ENCODE assay signal across 25 cellular contexts in the genomic region with DNA sequence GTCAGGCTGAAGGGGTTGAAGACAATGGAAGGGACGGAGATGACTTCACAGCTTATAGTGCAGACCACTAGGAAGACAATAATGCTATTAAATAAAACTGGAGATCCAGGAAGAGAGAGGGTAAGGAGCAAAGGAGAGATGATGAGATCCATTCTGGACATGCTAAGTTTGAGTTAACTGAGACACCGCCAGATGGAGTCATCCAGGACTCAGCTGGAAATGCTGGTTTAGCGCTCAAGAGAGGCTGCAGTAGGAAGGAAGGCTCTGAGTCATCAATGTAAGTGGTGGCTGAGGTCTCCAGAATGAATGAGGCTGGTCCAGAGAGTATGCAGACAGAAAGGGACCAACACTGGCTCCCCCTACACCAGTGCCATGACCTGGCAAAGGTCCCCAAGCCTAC. TPM values are rescaled to one million over a fixed set of nuclear protein-coding genes. Genes with fewer than 3 reads are reported as not detected.
A peak's percentile ranks its signal among the peaks of the same experiment; 100 is the strongest.
DNase-seq lines count a peak whose midpoint lies in the region; ATAC-seq and TF ChIP-seq lines count a peak whose summit lies in the region.
"Had no signal": no experiment of that assay in that cellular context is flagged by ENCODE, and none has a peak within 500 bp of the region (broad histone marks: within the 10 kb centered on the region; RNA-seq: fewer than 3 reads in every experiment).

No MANE protein-coding gene starts in this region.

- peak; percentile 23 for DNase-seq in MCF 10A (ENCODE audit: unreplicated experiment)
- no peak for DNase-seq in mammary epithelial cell
- peak; percentile 73 for DNase-seq in M059J (ENCODE audit: low read depth)
- DNase-seq in brain microvascular endothelial cell: no peak
- DNase-seq in SJCRH30: no peak
- DNase-seq in occipital lobe (lab: John Stamatoyannopoulos, UW): no peak
- DNase-seq: 8988T; activated B cell treated with CpG ODN at 0.5 μM for 24 hours; activated CD4-positive, alpha-beta T cell treated with anti-CD3 and anti-CD28 coated beads, Interleukin-2, amount 50 U/mL, for 48 hours; activated CD8-positive, alpha-beta memory T cell treated with anti-CD3 and anti-CD28 coated beads, Interleukin-2, amount 50 U/mL, for 48 hours; activated effector memory CD4-positive, alpha-beta T cell treated with Interleukin-2 at 50 U/mL for 16 hours; activated naive CD8-positive, alpha-beta T cell treated with anti-CD3 and anti-CD28 coated beads, Interleukin-2, amount 50 U/mL, for 24 hours; GDM1; HCEC 1CT; NCI-H1436 treated with DMSO at 0.1 percent for 48 hours; NCI-H69; nucleus accumbens; stimulated activated CD4-positive, alpha-beta T cell treated with anti-CD3 and anti-CD28 coated beads, Interleukin-4, amount 100 ng/mL, for 1 hour; T-helper 9 cell; thyroid gland had no signal

- no peaks in the 10 kb centered on the region for H3K4me1 ChIP-seq in mammary epithelial cell (ENCODE audit: insufficient read depth, low read length)
- H3K4me1 ChIP-seq in SJCRH30: peaks cover 14% of the 10 kb centered on the region
- H3K4me1 ChIP-seq: thyroid gland had no signal

- no peak for ATAC-seq in HG03432 (IDR thresholded peaks at IDR 0.05; ENCODE audit: unreplicated experiment)
- ATAC-seq in HG02884 (IDR thresholded peaks at IDR 0.05; ENCODE audit: unreplicated experiment): no peak
- ATAC-seq: activated naive CD8-positive, alpha-beta T cell treated with anti-CD3 and anti-CD28 coated beads, Interleukin-2, amount 50 U/mL, for 24 hours had no signal

- intact Hi-C loops in MCF 10A (cut with micrococcal nuclease) (no loop called here), mammary epithelial cell (cut with micrococcal nuclease) (no loop called here)

- POLR2A ChIA-PET in MCF 10A (lab: Yijun Ruan, JAX): no interaction called here

- H3K4me3 Mint-ChIP-seq in MCF 10A (ENCODE audit: unreplicated experiment): no peak overlapping the region
- H3K4me3 Mint-ChIP-seq: activated B cell treated with CpG ODN at 0.5 μM for 24 hours; activated naive CD8-positive, alpha-beta T cell treated with anti-CD3 and anti-CD28 coated beads, Interleukin-2, amount 50 U/mL, for 24 hours; stimulated activated naive CD8-positive, alpha-beta T cell treated with anti-CD3 and anti-CD28 coated beads, Interleukin-15, Interleukin-2, amounts not matched to agents 100 ng/mL and 50 ng/mL, for 24 hours had no signal

- dilution Hi-C loops in mammary epithelial cell (cut with HindIII; ENCODE audit: low sequenced_read_pairs): no loop called here

- no peak overlapping the region for H3K9ac ChIP-seq in mammary epithelial cell (ENCODE audit: insufficient read depth, low read length)

- BruUV-seq in MCF 10A (replicated peaks; lab: Mats Ljungman, UMichigan): no TSS peak
- BruUV-seq in mammary epithelial cell (replicated peaks; lab: Mats Ljungman, UMichigan): no TSS peak

- H4K20me1 ChIP-seq in mammary epithelial cell (ENCODE audit: insufficient read depth, low read length): no peaks in the 10 kb centered on the region

- no peak overlapping the region for H3K27ac Mint-ChIP-seq in MCF 10A (ENCODE audit: low read depth, unreplicated experiment)
- H3K27ac Mint-ChIP-seq: activated B cell treated with CpG ODN at 0.5 μM for 24 hours; activated naive CD8-positive, alpha-beta T cell treated with anti-CD3 and anti-CD28 coated beads, Interleukin-2, amount 50 U/mL, for 24 hours; stimulated activated naive CD8-positive, alpha-beta T cell treated with anti-CD3 and anti-CD28 coated beads, Interleukin-15, Interleukin-2, amounts not matched to agents 100 ng/mL and 50 ng/mL, for 24 hours had no signal

- no peaks in the 10 kb centered on the region for H3K4me1 Mint-ChIP-seq in MCF 10A (ENCODE audit: insufficient read depth, unreplicated experiment)
- H3K4me1 Mint-ChIP-seq: activated B cell treated with CpG ODN at 0.5 μM for 24 hours; activated naive CD8-positive, alpha-beta T cell treated with anti-CD3 and anti-CD28 coated beads, Interleukin-2, amount 50 U/mL, for 24 hours had no signal

- H3K36me3 Mint-ChIP-seq in MCF 10A (ENCODE audit: insufficient read depth, unreplicated experiment): no peaks in the 10 kb centered on the region

- no peaks in the 10 kb centered on the region for H3K9me3 Mint-ChIP-seq in MCF 10A (ENCODE audit: unreplicated experiment)
- H3K9me3 Mint-ChIP-seq: activated B cell treated with CpG ODN at 0.5 μM for 24 hours; activated naive CD8-positive, alpha-beta T cell treated with anti-CD3 and anti-CD28 coated beads, Interleukin-2, amount 50 U/mL, for 24 hours; stimulated activated naive CD8-positive, alpha-beta T cell treated with anti-CD3 and anti-CD28 coated beads, Interleukin-15, Interleukin-2, amounts not matched to agents 100 ng/mL and 50 ng/mL, for 24 hours had no signal

- in situ Hi-C loops in mammary epithelial cell (cut with MboI; ENCODE audit: low sequenced_read_pairs in 2 of 2): no loop called here
- in situ Hi-C loops in brain microvascular endothelial cell (cut with HindIII; ENCODE audit: low pct_ligation_motif_present, low sequenced_read_pairs): no loop called here

- no peak for TF ChIP-seq CTCF in MCF 10A (IDR thresholded peaks at IDR 0.05; ENCODE audit: unreplicated experiment)
- no peak for TF ChIP-seq CTCF in mammary epithelial cell (conservative IDR thresholded peaks at IDR 0.05 in 1 of 2, IDR thresholded peaks at IDR 0.05 in 1 of 2; ENCODE audit: extremely low read depth in 1 of 2, insufficient read depth in 1 of 2, low read depth in 1 of 2, low read length in 2 of 2)
- TF ChIP-seq CTCF in brain microvascular endothelial cell (IDR thresholded peaks at IDR 0.05; ENCODE audit: low read depth, low read length, missing control alignments): peak; percentile 17

- no peaks in the 10 kb centered on the region for H3K79me2 ChIP-seq in mammary epithelial cell (ENCODE audit: insufficient read depth, low read length)

- H3K9me3 ChIP-seq in mammary epithelial cell (replicated peaks; ENCODE audit: insufficient read depth, low read length) (no peaks in the 10 kb centered on the region), SJCRH30 (replicated peaks) (no peaks in the 10 kb centered on the region)
- H3K9me3 ChIP-seq: thyroid gland had no signal

- no peak overlapping the region for H3K4me2 ChIP-seq in mammary epithelial cell (ENCODE audit: insufficient read depth, low read depth, low read length)

- H3K27me3 ChIP-seq in mammary epithelial cell (ENCODE audit: insufficient read depth, low read length) (peaks cover 5% of the 10 kb centered on the region), brain microvascular endothelial cell (replicated peaks) (no peaks in the 10 kb centered on the region), SJCRH30 (no peaks in the 10 kb centered on the region)
- H3K27me3 ChIP-seq: thyroid gland had no signal

- CTCF ChIA-PET in MCF 10A (lab: Yijun Ruan, JAX) (interaction anchor here (0.6 kb wide), 1 partner anchor 23 kb away, joined by 4 read pairs; no protein-coding TSS in a partner anchor), mammary epithelial cell (lab: Charles Lee; ENCODE audit: low non-redundant PET) (no interaction called here)

- WGBS in mammary epithelial cell (ENCODE audit: low coverage, missing lambda C conversion rate): 100% methylated on average over 3 of the region's 3 CpGs

- H3K36me3 ChIP-seq in mammary epithelial cell (ENCODE audit: insufficient read depth, low read length) (no peaks in the 10 kb centered on the region), brain microvascular endothelial cell (replicated peaks) (no peaks in the 10 kb centered on the region), SJCRH30 (0 out of 2 replicates have a peak, but pooled peaks cover 5% of the 10 kb centered on the region)
- H3K36me3 ChIP-seq: thyroid gland had no signal

- no peak overlapping the region for H2AFZ ChIP-seq in mammary epithelial cell (ENCODE audit: low read depth, low read length)

- H3K27ac ChIP-seq in mammary epithelial cell (ENCODE audit: insufficient read depth, low read depth, low read length) (no peak overlapping the region), brain microvascular endothelial cell (no peak overlapping the region), SJCRH30 (no peak overlapping the region)
- H3K27ac ChIP-seq: C4-2B, coronary artery, thyroid gland had no signal

- no peak overlapping the region for H3K4me3 ChIP-seq in mammary epithelial cell (replicated peaks in 1 of 3; ENCODE audit: insufficient read depth in 1 of 3, low read depth in 2 of 3, low read length in 3 of 3)
- no peak overlapping the region for H3K4me3 ChIP-seq in brain microvascular endothelial cell (ENCODE audit: low read depth, low read length)
- H3K4me3 ChIP-seq in SJCRH30: no peak overlapping the region
- H3K4me3 ChIP-seq: coronary artery, thyroid gland had no signal

- H3K27me3 Mint-ChIP-seq in MCF 10A (ENCODE audit: insufficient read depth, unreplicated experiment): no peaks in the 10 kb centered on the region

RNA-seq across cellular contexts. Expression of a gene that starts 9.1 kb away (rescaled TPM):
- total RNA-seq in MCF 10A (2022) (not detected in 2 replicates), mammary epithelial cell (under 1 TPM in 1 of 2 donors, not detected in 1; 0.17 TPM), occipital lobe (4.7 TPM)
- polyA plus RNA-seq in mammary epithelial cell: 0.02 TPM
- not detected for polyA minus RNA-seq in mammary epithelial cell
- total RNA-seq in M059J (2014; rRNA removed; shearing (Covaris generic)): 32.2 and 49.4 TPM in 2 replicates
- 24.3 and 26.5 TPM in 2 replicates for total RNA-seq in SJCRH30 (2014; rRNA removed; shearing (Covaris generic))
- total RNA-seq: activated B cell treated with CpG ODN at 0.5 μM for 24 hours had no signal

Comparison
In these comparisons a context has a peak if more than half of its experiments do, and no peak if none do; other contexts are left out.
1. DNase-seq: peak in MCF 10A (single experiment) and M059J (single experiment); none in mammary epithelial cell (single experiment), brain microvascular endothelial cell (single experiment), SJCRH30 (0 of 2) and occipital lobe (single experiment).